ENCODE assay signal across 1 cellular context in genomic region chr19:39533003-39533512, GRCh38.
TF ChIP-seq lines count a peak whose summit lies in the region.

No MANE protein-coding gene starts in this region.

TF ChIP-seq in HCT116, 20 proteins besides CTCF, POLR2A, EP300 and RAD21:
- no peak for TF ChIP-seq REST (IDR thresholded peaks at IDR 0.05; ENCODE audit: low read depth)
- no peak for TF ChIP-seq EZH2phosphoT487 (IDR thresholded peaks at IDR 0.05; ENCODE audit: borderline replicate concordance)
- no peak for TF ChIP-seq ZNF274 (IDR thresholded peaks at IDR 0.05; ENCODE audit: low read depth, low read length)
- TF ChIP-seq MAX (IDR thresholded peaks at IDR 0.05), result no peak
- no peak for TF ChIP-seq EGR1 (IDR thresholded peaks at IDR 0.05; ENCODE audit: low read depth)
- no peak for TF ChIP-seq POLR2AphosphoS5 (IDR thresholded peaks at IDR 0.05; ENCODE audit: low read depth, low read length)
- no peak for TF ChIP-seq EZH2 (IDR thresholded peaks at IDR 0.05)
- no peak for TF ChIP-seq SP1 (IDR thresholded peaks at IDR 0.05; ENCODE audit: low read depth)
- TF ChIP-seq TCF7L2 (IDR thresholded peaks at IDR 0.05; ENCODE audit: borderline replicate concordance, extremely low read depth, insufficient read depth, insufficient read length), result no peak
- no peak for TF ChIP-seq YY1 (IDR thresholded peaks at IDR 0.05; ENCODE audit: extremely low read depth, insufficient replicate concordance, low read depth, low read length)
- no peak for TF ChIP-seq FOSL1 (IDR thresholded peaks at IDR 0.05; ENCODE audit: low read depth)
- TF ChIP-seq JUND (IDR thresholded peaks at IDR 0.05), result no peak
- no peak for TF ChIP-seq SRF (IDR thresholded peaks at IDR 0.05; ENCODE audit: low read depth)
- TF ChIP-seq SIN3A (IDR thresholded peaks at IDR 0.05; ENCODE audit: low read depth), result no peak
- TF ChIP-seq ELF1 (IDR thresholded peaks at IDR 0.05; ENCODE audit: borderline replicate concordance, low read depth), result no peak
- TF ChIP-seq, protein P1, sequence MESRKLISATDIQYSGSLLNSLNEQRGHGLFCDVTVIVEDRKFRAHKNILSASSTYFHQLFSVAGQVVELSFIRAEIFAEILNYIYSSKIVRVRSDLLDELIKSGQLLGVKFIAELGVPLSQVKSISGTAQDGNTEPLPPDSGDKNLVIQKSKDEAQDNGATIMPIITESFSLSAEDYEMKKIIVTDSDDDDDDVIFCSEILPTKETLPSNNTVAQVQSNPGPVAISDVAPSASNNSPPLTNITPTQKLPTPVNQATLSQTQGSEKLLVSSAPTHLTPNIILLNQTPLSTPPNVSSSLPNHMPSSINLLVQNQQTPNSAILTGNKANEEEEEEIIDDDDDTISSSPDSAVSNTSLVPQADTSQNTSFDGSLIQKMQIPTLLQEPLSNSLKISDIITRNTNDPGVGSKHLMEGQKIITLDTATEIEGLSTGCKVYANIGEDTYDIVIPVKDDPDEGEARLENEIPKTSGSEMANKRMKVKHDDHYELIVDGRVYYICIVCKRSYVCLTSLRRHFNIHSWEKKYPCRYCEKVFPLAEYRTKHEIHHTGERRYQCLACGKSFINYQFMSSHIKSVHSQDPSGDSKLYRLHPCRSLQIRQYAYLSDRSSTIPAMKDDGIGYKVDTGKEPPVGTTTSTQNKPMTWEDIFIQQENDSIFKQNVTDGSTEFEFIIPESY (IDR thresholded peaks at IDR 0.05; ENCODE audit: extremely low read depth, insufficient replicate concordance, low read length), result no peak
- no peak for TF ChIP-seq ZFX (IDR thresholded peaks at IDR 0.05)
- no peak for TF ChIP-seq CBX3 (IDR thresholded peaks at IDR 0.05; ENCODE audit: low read depth)
- no peak for TF ChIP-seq ATF3 (IDR thresholded peaks at IDR 0.05)
- TF ChIP-seq CEBPB (IDR thresholded peaks at IDR 0.05; ENCODE audit: low read depth), result no peak
